ENCODE assay signal across 12 cellular contexts in genomic region chr16:70725912-70726828, GRCh38. TPM values are rescaled to one million over a fixed set of nuclear protein-coding genes. Genes with fewer than 3 reads are reported as not detected.
DNase-seq lines count a peak whose midpoint lies in the region; ATAC-seq and TF ChIP-seq lines count a peak whose summit lies in the region.
"Had no signal": no experiment of that assay in that cellular context is flagged by ENCODE, and none has a peak within 500 bp of the region (broad histone marks: within the 10 kb centered on the region; RNA-seq: fewer than 3 reads in every experiment).

No MANE protein-coding gene starts in this region.

- peak; percentile 35 for ATAC-seq in mucosa of descending colon
- no peak for ATAC-seq in HG03139 (IDR thresholded peaks at IDR 0.05; ENCODE audit: unreplicated experiment)
- ATAC-seq: naive thymus-derived CD4-positive, alpha-beta T cell had no signal

- H3K9me3 ChIP-seq in mucosa of descending colon, result no peaks in the 10 kb centered on the region

- in situ Hi-C loops in SK-MEL-5 (cut with HindIII; ENCODE audit: low pct_unique_long_range_greater_than_20kb, low sequenced_read_pairs), result no loop called here

- intact Hi-C loops in mucosa of descending colon (cut with DNase I, micrococcal nuclease), result no loop called here

- DNase-seq in SK-MEL-5 (ENCODE audit: low read depth, low spot score), result peak; percentile 6
- DNase-seq in fibroblast of villous mesenchyme (ENCODE audit: low read depth), result peak; percentile 71
- DNase-seq in mucosa of descending colon, result peak in 1 of 3 donors; percentile 48
- DNase-seq in activated CD4-positive, CD25-positive, alpha-beta regulatory T cell treated with anti-CD3 and anti-CD28 coated beads, Interleukin-2, amount 50 U/mL, for 72 hours, result no peak
- DNase-seq in foreskin fibroblast, result no peak
- DNase-seq in SHP77 treated with DMSO at 0.1 percent for 48 hours (lab: John Stamatoyannopoulos, UW), result no peak
- DNase-seq: DND-41; naive thymus-derived CD4-positive, alpha-beta T cell; T-helper 9 cell had no signal

- H3K27ac ChIP-seq in temporal lobe (ENCODE audit: low read depth, low read length), result peak overlapping the region; percentile 67
- H3K27ac ChIP-seq: KMS-11 had no signal

- H3K4me3 ChIP-seq in fibroblast of villous mesenchyme (ENCODE audit: low read depth, low read length) (no peak overlapping the region), mucosa of descending colon (no peak overlapping the region), foreskin fibroblast (ENCODE audit: low read depth in 1 of 2, low read length in 2 of 2) (no peak overlapping the region)

- no peaks in the 10 kb centered on the region for H3K4me1 ChIP-seq in mucosa of descending colon (ENCODE audit: low read depth)

- no peaks in the 10 kb centered on the region for H3K36me3 ChIP-seq in mucosa of descending colon (ENCODE audit: low read depth)

- no peak for TF ChIP-seq CTCF in fibroblast of villous mesenchyme (IDR thresholded peaks at IDR 0.05; ENCODE audit: insufficient read depth, low read depth, low read length)
- no peak for TF ChIP-seq CTCF in mucosa of descending colon (IDR thresholded peaks at IDR 0.05)
- no peak for TF ChIP-seq CTCF in foreskin fibroblast (IDR thresholded peaks at IDR 0.05; ENCODE audit: low read depth, low read length)

RNA-seq across cellular contexts. Expression of gene MTSS2, which starts 40.3 kb away (rescaled TPM):
- total RNA-seq in SK-MEL-5 (2014; rRNA removed; shearing (Covaris generic)), result 1.7 and 4.0 TPM in 2 replicates
- polyA plus RNA-seq in SK-MEL-5 (2015; cell fraction: cytosol; rRNA removed), result 7.6 and 15.8 TPM in 2 replicates
- 16.8 and 18.0 TPM in 2 replicates for polyA plus RNA-seq in SK-MEL-5 (2015; cell fraction: nucleus; rRNA removed)
- 74.1 and 97.6 TPM in 2 replicates for total RNA-seq in fibroblast of villous mesenchyme
- total RNA-seq in mucosa of descending colon, result 100 to 1,000 TPM in 1 of 3 donors, 10 to 100 TPM in 2; 11.8 to 151 (median 28.2) TPM
- 45.5 TPM for total RNA-seq in temporal lobe
- polyA plus RNA-seq: naive thymus-derived CD4-positive, alpha-beta T cell had no signal

Comparison
In these comparisons a context has a peak if more than half of its experiments do, and no peak if none do; other contexts are left out.
1. DNase-seq: peak in SK-MEL-5 (single experiment) and fibroblast of villous mesenchyme (single experiment); none in activated CD4-positive, CD25-positive, alpha-beta regulatory T cell treated with anti-CD3 and anti-CD28 coated beads, Interleukin-2, amount 50 U/mL, for 72 hours (single experiment), foreskin fibroblast (0 of 2) and SHP77 treated with DMSO at 0.1 percent for 48 hours (single experiment).